Comparison of ENCODE assay signal across 23 cellular contexts in the genomic region with DNA sequence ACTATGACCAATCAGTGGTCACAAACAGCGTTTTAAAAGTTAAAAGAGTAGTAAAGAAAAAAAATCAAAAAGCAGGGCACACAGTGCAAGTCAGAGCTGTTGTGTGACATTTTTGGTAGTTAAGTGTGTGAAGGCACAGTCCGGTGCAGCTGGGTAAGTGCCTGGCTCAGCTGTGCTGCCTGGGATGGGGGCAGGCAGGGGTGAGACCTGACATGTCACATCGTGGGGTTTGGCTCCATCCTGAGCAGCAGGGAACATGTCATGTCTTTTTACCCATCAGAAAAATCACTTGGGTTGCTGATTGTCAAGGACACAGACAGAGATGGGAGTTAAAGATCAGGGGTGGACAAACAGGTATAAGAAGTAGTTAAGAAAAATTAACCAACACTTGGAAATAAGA.
A peak's percentile ranks its signal among the peaks of the same experiment; 100 is the strongest.
DNase-seq lines count a peak whose midpoint lies in the region; ATAC-seq and TF ChIP-seq lines count a peak whose summit lies in the region.
"Had no signal": no experiment of that assay in that cellular context is flagged by ENCODE, and none has a peak within 500 bp of the region (broad histone marks: within the 10 kb centered on the region; RNA-seq: fewer than 3 reads in every experiment).

No MANE protein-coding gene starts in this region.

- H3K9me3 Mint-ChIP-seq in endodermal cell: no peaks in the 10 kb centered on the region
- no peaks in the 10 kb centered on the region for H3K9me3 Mint-ChIP-seq in nephron progenitor cell
- H3K9me3 Mint-ChIP-seq: CD8-positive, alpha-beta T cell had no signal

- no peak for DNase-seq in Right ventricle myocardium inferior (ENCODE audit: missing footprints)
- no peak for DNase-seq in Right ventricle myocardium superior
- no peak for DNase-seq in endodermal cell
- DNase-seq in nephron progenitor cell: no peak
- DNase-seq in testis: no peak
- no peak for DNase-seq in HUDEP-2 (lab: John Stamatoyannopoulos, UW; ENCODE audit: unreplicated experiment in 76 of 76)
- no peak for DNase-seq in posterior vena cava (ENCODE audit: low spot score)
- DNase-seq: ACHN; Calu3; CD8-positive, alpha-beta T cell; DMS153; Kasumi-1; NCI-H1417; NCI-H1694 treated with DMSO at 0.1 percent for 48 hours; NCI-H2081 treated with DMSO at 0.1 percent for 48 hours; NCI-H2171 treated with DMSO at 0.1 percent for 48 hours; NCI-H446; NCI-H526; OCI-M1; SHP77 had no signal

- H3K27me3 Mint-ChIP-seq in endodermal cell (ENCODE audit: insufficient read depth): no peaks in the 10 kb centered on the region
- H3K27me3 Mint-ChIP-seq in nephron progenitor cell (ENCODE audit: low read depth, poor library complexity): peaks cover 4% of the 10 kb centered on the region

- TF ChIP-seq POLR2A in testis (IDR thresholded peaks at IDR 0.05): no peak

- peaks cover 11% of the 10 kb centered on the region for H3K36me3 Mint-ChIP-seq in endodermal cell (ENCODE audit: low read depth)
- H3K36me3 Mint-ChIP-seq in nephron progenitor cell (ENCODE audit: low read depth): no peaks in the 10 kb centered on the region
- H3K36me3 Mint-ChIP-seq: CD8-positive, alpha-beta T cell had no signal

- H3K4me3 ChIP-seq in endodermal cell (ENCODE audit: low read length): peak overlapping the region; percentile 69
- no peak overlapping the region for H3K4me3 ChIP-seq in testis
- H3K4me3 ChIP-seq: BLaER1 had no signal

- H3K27ac ChIP-seq in endodermal cell (ENCODE audit: low read depth, low read length) (peak overlapping the region; percentile 42), testis (peak overlapping the region; percentile 21 to 26)
- H3K27ac ChIP-seq: 22Rv1, BLaER1 had no signal

- intact Hi-C loops in Right ventricle myocardium inferior (cut with DNase I) (no loop called here), Right ventricle myocardium superior (cut with DNase I) (no loop called here), testis (cut with DNase I; ENCODE audit: low total_unique reads) (no loop called here), posterior vena cava (cut with DNase I) (loop anchor here in 1 of 2 donors (5.0 kb wide), 1 partner anchor 902 kb away; no protein-coding TSS in a partner anchor)

- no peaks in the 10 kb centered on the region for H3K27me3 ChIP-seq in endodermal cell (ENCODE audit: control insufficient read depth, insufficient read depth, low read length, poor library complexity, severe bottlenecking)
- H3K27me3 ChIP-seq in testis: no peaks in the 10 kb centered on the region
- H3K27me3 ChIP-seq: BLaER1 had no signal

- H3K9ac ChIP-seq in endodermal cell (ENCODE audit: extremely low read depth, low read length, poor library complexity, severe bottlenecking): peak overlapping the region; percentile 6
- H3K9ac ChIP-seq: BLaER1 had no signal

- H3K4me1 ChIP-seq in endodermal cell (ENCODE audit: control insufficient read depth, insufficient read depth, low read length): peaks cover 23% of the 10 kb centered on the region
- peaks cover 20% of the 10 kb centered on the region for H3K4me1 ChIP-seq in testis
- H3K4me1 ChIP-seq: BLaER1 had no signal

- TF ChIP-seq CTCF in endodermal cell (conservative IDR thresholded peaks at IDR 0.05) (no peak), nephron progenitor cell (IDR thresholded peaks at IDR 0.05) (no peak), testis (IDR thresholded peaks at IDR 0.05) (no peak)

- H3K4me3 Mint-ChIP-seq in endodermal cell (peak overlapping the region; percentile 22), nephron progenitor cell (no peak overlapping the region)
- H3K4me3 Mint-ChIP-seq: CD8-positive, alpha-beta T cell had no signal

- H3K9me3 ChIP-seq in endodermal cell (ENCODE audit: control insufficient read depth, low read length) (no peaks in the 10 kb centered on the region), testis (no peaks in the 10 kb centered on the region)
- H3K9me3 ChIP-seq: BLaER1 had no signal

- peak overlapping the region; percentile 95 for H3K27ac Mint-ChIP-seq in endodermal cell
- peak overlapping the region; percentile 68 for H3K27ac Mint-ChIP-seq in nephron progenitor cell
- H3K27ac Mint-ChIP-seq: CD8-positive, alpha-beta T cell had no signal

- 46 to 50% methylated on average over 2 to 3 of the region's 3 CpGs for WGBS in endodermal cell (ENCODE audit: insufficient coverage in 1 of 2, insufficient read length in 1 of 2), 2 experiments
- WGBS in testis, 2 donors: 60 to 68% methylated on average over 3 of the region's 3 CpGs

- ATAC-seq in Right ventricle myocardium inferior (peak; percentile 42), Right ventricle myocardium superior (ENCODE audit: poor library complexity) (no peak), GM21576 (IDR thresholded peaks at IDR 0.05; ENCODE audit: unreplicated experiment) (no peak)
- ATAC-seq: CD8-positive, alpha-beta T cell had no signal

- H3K36me3 ChIP-seq in endodermal cell (ENCODE audit: control insufficient read depth, insufficient read depth, low read length) (peaks cover under 1% of the 10 kb centered on the region), testis (ENCODE audit: low read depth, missing control alignments) (no peaks in the 10 kb centered on the region)

- H3K4me1 Mint-ChIP-seq in endodermal cell: peaks cover 41% of the 10 kb centered on the region
- H3K4me1 Mint-ChIP-seq in nephron progenitor cell: peaks cover 32% of the 10 kb centered on the region
